Comparison of ENCODE assay signal across 12 cellular contexts in the genomic region with DNA sequence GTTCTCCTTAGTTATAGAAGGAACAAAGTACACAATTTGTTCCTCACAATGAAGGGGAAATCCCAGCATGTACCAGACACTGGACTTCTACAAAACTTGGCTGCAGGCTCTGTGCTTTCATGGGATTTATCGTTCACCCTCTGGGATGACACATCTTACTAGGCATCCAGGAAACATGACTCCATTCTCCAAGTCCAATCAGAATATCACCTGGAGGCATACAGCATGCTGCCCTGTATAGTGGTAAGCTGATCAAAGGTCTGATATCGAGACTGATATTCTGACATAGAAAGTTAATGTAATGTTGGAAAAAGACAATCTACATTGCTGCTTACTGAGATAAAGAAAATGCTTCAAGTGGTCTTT. TPM values are rescaled to one million over a fixed set of nuclear protein-coding genes. Genes with fewer than 3 reads are reported as not detected.
DNase-seq lines count a peak whose midpoint lies in the region; ATAC-seq, FAIRE-seq and TF ChIP-seq lines count a peak whose summit lies in the region.
"Had no signal": no experiment of that assay in that cellular context is flagged by ENCODE, and none has a peak within 500 bp of the region (broad histone marks: within the 10 kb centered on the region; RNA-seq: fewer than 3 reads in every experiment).

No MANE protein-coding gene starts in this region.

- POLR2A ChIA-PET in WTC11 (lab: Charles Lee): no interaction called here

- peak; percentile 59 for FAIRE-seq in astrocyte (lab: Jason Lieb, UNC)

- peaks cover 22% of the 10 kb centered on the region for H3K4me1 ChIP-seq in astrocyte (ENCODE audit: insufficient read depth, low read length)

- DNase-seq in A172 (ENCODE audit: low spot score) (peak; percentile 76), HFFc6 (peak; percentile 80), astrocyte (ENCODE audit: low read depth) (peak; percentile 81), islet precursor cell (peak; percentile 58), WTC11 (ENCODE audit: low spot score) (no peak)
- no peak for DNase-seq in stimulated activated CD4-positive, alpha-beta T cell treated with anti-CD3 and anti-CD28 coated beads, Interleukin-4, amount 100 ng/mL, for 4 hours
- DNase-seq: activated CD4-positive, alpha-beta T cell treated with anti-CD3 and anti-CD28 coated beads for 36 hours; activated effector memory CD4-positive, alpha-beta T cell treated with Interleukin-2 at 50 U/mL for 16 hours; hypothalamus; sigmoid colon had no signal

- H3K4me3 ChIP-seq in astrocyte (ENCODE audit: insufficient read depth, low read depth, low read length): no peak overlapping the region
- H3K4me3 ChIP-seq: sigmoid colon had no signal

- CTCF ChIA-PET in WTC11 (lab: Charles Lee): no interaction called here

- no peaks in the 10 kb centered on the region for H3K9me3 ChIP-seq in astrocyte (ENCODE audit: insufficient read depth, low read depth, low read length)
- H3K9me3 ChIP-seq: sigmoid colon had no signal

- peaks cover 17% of the 10 kb centered on the region; the same call in 1 of the 2 replicates for H3K36me3 Mint-ChIP-seq in HFFc6 (ENCODE audit: low read depth)
- peaks cover 7% of the 10 kb centered on the region for H3K36me3 Mint-ChIP-seq in astrocyte (ENCODE audit: low read depth, unreplicated experiment)
- H3K36me3 Mint-ChIP-seq in WTC11: peaks cover 25% of the 10 kb centered on the region

- no peaks in the 10 kb centered on the region for H3K27me3 ChIP-seq in astrocyte (ENCODE audit: insufficient read depth, low read length)
- H3K27me3 ChIP-seq: sigmoid colon had no signal

- H3K9me3 Mint-ChIP-seq in HFFc6: no peaks in the 10 kb centered on the region
- no peaks in the 10 kb centered on the region for H3K9me3 Mint-ChIP-seq in astrocyte (ENCODE audit: unreplicated experiment)
- no peaks in the 10 kb centered on the region for H3K9me3 Mint-ChIP-seq in WTC11

- H3K27me3 Mint-ChIP-seq in HFFc6 (ENCODE audit: insufficient read depth) (no peaks in the 10 kb centered on the region), astrocyte (ENCODE audit: low read depth, unreplicated experiment) (no peaks in the 10 kb centered on the region), WTC11 (ENCODE audit: low read depth) (no peaks in the 10 kb centered on the region)
- H3K27me3 Mint-ChIP-seq: activated CD4-positive, alpha-beta T cell treated with anti-CD3 and anti-CD28 coated beads for 36 hours had no signal

- H3K36me3 ChIP-seq in astrocyte (ENCODE audit: insufficient read depth, low read length): peaks cover 9% of the 10 kb centered on the region

- no peak overlapping the region for H2AFZ ChIP-seq in astrocyte (ENCODE audit: low read depth, low read length)

- peak overlapping the region; percentile 34 for H3K4me2 ChIP-seq in astrocyte (ENCODE audit: low read length)

- H4K20me1 ChIP-seq in astrocyte (ENCODE audit: insufficient read depth, low read length): peaks cover 3% of the 10 kb centered on the region

- H3K4me3 Mint-ChIP-seq in HFFc6: 0 out of 2 replicates have a peak overlapping the region, but pooled peaks have one; percentile 41
- no peak overlapping the region for H3K4me3 Mint-ChIP-seq in astrocyte (ENCODE audit: unreplicated experiment)
- H3K4me3 Mint-ChIP-seq in WTC11: no peak overlapping the region
- H3K4me3 Mint-ChIP-seq: activated CD4-positive, alpha-beta T cell treated with anti-CD3 and anti-CD28 coated beads for 36 hours had no signal

- H3K27ac ChIP-seq in astrocyte (ENCODE audit: low read depth, low read length): peak overlapping the region; percentile 44
- H3K27ac ChIP-seq: sigmoid colon had no signal

- H3K27ac Mint-ChIP-seq in HFFc6: peak overlapping the region; percentile 89
- H3K27ac Mint-ChIP-seq in astrocyte (ENCODE audit: unreplicated experiment): no peak overlapping the region
- H3K27ac Mint-ChIP-seq in WTC11: no peak overlapping the region

- H3K9ac ChIP-seq in astrocyte (ENCODE audit: low read length): no peak overlapping the region

- no peaks in the 10 kb centered on the region for H3K79me2 ChIP-seq in astrocyte (ENCODE audit: insufficient read depth, low read length)

- peaks cover 53% of the 10 kb centered on the region for H3K4me1 Mint-ChIP-seq in HFFc6 (ENCODE audit: low read depth)
- H3K4me1 Mint-ChIP-seq in astrocyte (ENCODE audit: low read depth, unreplicated experiment): peaks cover 29% of the 10 kb centered on the region
- peaks cover 4% of the 10 kb centered on the region for H3K4me1 Mint-ChIP-seq in WTC11

- ATAC-seq in GM18873 (IDR thresholded peaks at IDR 0.05; ENCODE audit: low FRiP score, unreplicated experiment) (no peak), WTC11 (no peak), HG03565 (IDR thresholded peaks at IDR 0.05; ENCODE audit: unreplicated experiment) (no peak)

- TF ChIP-seq CTCF in HFFc6 (IDR thresholded peaks at IDR 0.05) (no peak), astrocyte (IDR thresholded peaks at IDR 0.05; ENCODE audit: insufficient read depth, low read depth, low read length) (no peak), WTC11 (IDR thresholded peaks at IDR 0.05) (no peak)

TF ChIP-seq in WTC11, 78 proteins besides CTCF, POLR2A, EP300 and RAD21:
- TF ChIP-seq, protein P1, sequence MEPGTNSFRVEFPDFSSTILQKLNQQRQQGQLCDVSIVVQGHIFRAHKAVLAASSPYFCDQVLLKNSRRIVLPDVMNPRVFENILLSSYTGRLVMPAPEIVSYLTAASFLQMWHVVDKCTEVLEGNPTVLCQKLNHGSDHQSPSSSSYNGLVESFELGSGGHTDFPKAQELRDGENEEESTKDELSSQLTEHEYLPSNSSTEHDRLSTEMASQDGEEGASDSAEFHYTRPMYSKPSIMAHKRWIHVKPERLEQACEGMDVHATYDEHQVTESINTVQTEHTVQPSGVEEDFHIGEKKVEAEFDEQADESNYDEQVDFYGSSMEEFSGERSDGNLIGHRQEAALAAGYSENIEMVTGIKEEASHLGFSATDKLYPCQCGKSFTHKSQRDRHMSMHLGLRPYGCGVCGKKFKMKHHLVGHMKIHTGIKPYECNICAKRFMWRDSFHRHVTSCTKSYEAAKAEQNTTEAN (CRISPR knock-in tag; IDR thresholded peaks at IDR 0.05): no peak
TF ChIP-seq in WTC11: peak in this region for 0.

RNA-seq across cellular contexts. Expression of gene RWDD2A, which starts 6.7 kb away (rescaled TPM):
- total RNA-seq in A172 (2014; rRNA removed; shearing (Covaris generic)): 3.7 and 4.8 TPM in 2 replicates
- 1 to 10 TPM; 4.0 to 5.1 (median 4.3) TPM for total RNA-seq in HFFc6 (2021; fragmentation: NEBNext Ultra II Directional; extraction: Animal tissue kit (Norgen Biotek cat#: 25700))
- total RNA-seq in astrocyte (4.7 and 4.9 TPM in 2 replicates), WTC11 (2021) (5.1 to 5.2 TPM (median 5.2 TPM) in 3 replicates)

RNA-seq across cellular contexts. Expression of gene PGM3, which starts 6.8 kb away (rescaled TPM):
- total RNA-seq in A172 (2014; rRNA removed; shearing (Covaris generic)): 57.2 and 57.8 TPM in 2 replicates
- 100 to 1,000 TPM in 2 of 6 experiments, 10 to 100 TPM in 4; 97.4 to 103 (median 98.6) TPM for total RNA-seq in HFFc6 (2021; fragmentation: NEBNext Ultra II Directional; extraction: Animal tissue kit (Norgen Biotek cat#: 25700))
- total RNA-seq in astrocyte (147 and 151 TPM in 2 replicates), WTC11 (2021) (67.4 to 70.0 TPM (median 67.6 TPM) in 3 replicates)

Comparison
In these comparisons a context has a peak if more than half of its experiments do, and no peak if none do; other contexts are left out.
1. DNase-seq: peak in A172 (single experiment), HFFc6 (single experiment), astrocyte (single experiment) and islet precursor cell (single experiment); none in WTC11 (single experiment) and stimulated activated CD4-positive, alpha-beta T cell treated with anti-CD3 and anti-CD28 coated beads, Interleukin-4, amount 100 ng/mL, for 4 hours (0 of 2).